18 cellular contexts compared by ENCODE assay signal in the genomic region with DNA sequence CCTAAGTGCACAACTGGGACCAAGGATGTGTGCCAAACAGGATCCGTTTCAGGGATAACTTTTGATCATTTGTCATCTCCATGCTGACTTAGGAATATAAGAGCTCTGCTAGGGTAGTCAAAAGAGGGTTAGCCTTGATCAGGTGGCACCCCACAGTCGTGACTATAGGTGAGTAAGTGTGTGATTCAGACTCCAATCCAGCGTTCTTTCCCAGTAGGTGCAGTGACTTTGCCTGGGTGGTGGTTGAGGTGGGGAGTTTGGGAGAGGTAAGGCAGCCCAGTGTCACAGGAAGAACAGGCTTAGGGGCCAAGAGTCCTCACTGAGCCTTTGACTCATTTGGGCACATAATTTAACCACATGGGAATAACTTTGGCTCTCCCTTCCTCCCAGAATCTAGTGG. TPM values are rescaled to one million over a fixed set of nuclear protein-coding genes. Genes with fewer than 3 reads are reported as not detected.
"Had no signal": no experiment of that assay in that cellular context is flagged by ENCODE, and none has a peak within 500 bp of the region (broad histone marks: within the 10 kb centered on the region; RNA-seq: fewer than 3 reads in every experiment).

No MANE protein-coding gene starts in this region.

- ATAC-seq: left lobe of liver had no signal

- H3K4me3 ChIP-seq: breast epithelium, esophagus muscularis mucosa, hepatocyte had no signal

- H3K4me1 ChIP-seq: breast epithelium, esophagus muscularis mucosa had no signal

- H3K27me3 ChIP-seq: breast epithelium, hepatocyte had no signal

- H3K27ac ChIP-seq: breast epithelium, esophagus muscularis mucosa, hepatocyte had no signal

- H3K36me3 ChIP-seq: breast epithelium, esophagus muscularis mucosa had no signal

- H3K9me3 ChIP-seq: breast epithelium, esophagus muscularis mucosa had no signal

- DNase-seq: activated CD4-positive, alpha-beta T cell treated with anti-CD3 and anti-CD28 coated beads, Interleukin-2, amount 50 U/mL, for 48 hours; activated gamma-delta T cell; cerebellar nuclear complex; cortex of kidney; islet precursor cell; midbrain; nephron progenitor cell; right cardiac atrium; stimulated activated CD4-positive, alpha-beta T cell treated with anti-CD3 and anti-CD28 coated beads, Interleukin-15, amount 100 ng/mL, for 24 hours; stimulated activated CD4-positive, alpha-beta T cell treated with anti-CD3 and anti-CD28 coated beads, Interleukin-2, amount 100 ng/mL, for 48 hours; trophoblast cell had no signal

RNA-seq across cellular contexts. Expression of a gene that starts 51.2 kb away (rescaled TPM):
- total RNA-seq: glomerular endothelial cell, lung microvascular endothelial cell, myocyte had no signal
